In genomic region chr17:39604911-39605491, GRCh38 we compare ENCODE assay signal across 21 cellular contexts. TPM values are rescaled to one million over a fixed set of nuclear protein-coding genes. Genes with fewer than 3 reads are reported as not detected.
A peak's percentile ranks its signal among the peaks of the same experiment; 100 is the strongest.
DNase-seq lines count a peak whose midpoint lies in the region; ATAC-seq, FAIRE-seq and TF ChIP-seq lines count a peak whose summit lies in the region.
"Had no signal": no experiment of that assay in that cellular context is flagged by ENCODE, and none has a peak within 500 bp of the region (broad histone marks: within the 10 kb centered on the region; RNA-seq: fewer than 3 reads in every experiment).

No MANE protein-coding gene starts in this region.

- no peaks in the 10 kb centered on the region for H3K36me3 Mint-ChIP-seq in activated T-cell treated with anti-CD3 and anti-CD28 coated beads, Interleukin-2, amount 50 U/mL, for 24 hours (ENCODE audit: low read depth)
- H3K36me3 Mint-ChIP-seq in nephron (ENCODE audit: low read depth): no peaks in the 10 kb centered on the region

- TF ChIP-seq EP300 in K562 (IDR thresholded peaks at IDR 0.05; ENCODE audit: low read length): no peak

- DNase-seq in activated T-cell treated with anti-CD3 and anti-CD28 coated beads, Interleukin-2, amount 50 U/mL, for 24 hours: no peak
- no peak for DNase-seq in activated T-cell treated with anti-CD3 and anti-CD28 coated beads, Interleukin-2, amount 50 U/mL, for 48 hours
- DNase-seq in K562 (ENCODE audit: extremely low read depth in 1 of 4, low spot score in 3 of 4) (peak in 1 of 4 experiments; percentile 18), NCI-H2029 (lab: John Stamatoyannopoulos, UW) (no peak), RKO (ENCODE audit: low spot score) (no peak)
- DNase-seq in activated CD4-positive, alpha-beta T cell treated with anti-CD3 and anti-CD28 coated beads, Interleukin-2, amount 50 U/mL, for 4 hours: no peak
- DNase-seq: effector memory CD4-positive, alpha-beta T cell; islet precursor cell; Kasumi-1; NCI-H2029 treated with DMSO at 0.1 percent for 48 hours; NK-92 treated with Interleukin-12 subunit alpha and Interleukin-12 subunit beta, amount 100 ng/mL, for 24 hours; stimulated activated CD4-positive, alpha-beta T cell treated with anti-CD3 and anti-CD28 coated beads, Interleukin-12 subunit alpha, Interleukin-12 subunit beta, amount 100 ng/mL, for 4 hours; thyroid gland had no signal

- H2AFZ ChIP-seq in K562 (ENCODE audit: low read depth, low read length): no peak overlapping the region

- no peak for TF ChIP-seq RAD21 in K562 (CRISPR knock-in tag; conservative IDR thresholded peaks at IDR 0.05 in 1 of 2, IDR thresholded peaks at IDR 0.05 in 1 of 2)

- in situ Hi-C loops in K562 (cut with MboI): loop anchor here (5.0 kb wide), 1 partner anchor 48 kb away; no protein-coding TSS in a partner anchor

- peaks cover 47 to 65% of the 10 kb centered on the region in 2 experiments for H3K27me3 ChIP-seq in K562 (ENCODE audit: control insufficient read depth in 2 of 2, insufficient read depth in 2 of 2, low read length in 2 of 2)

- H3K79me2 ChIP-seq in K562 (ENCODE audit: control insufficient read depth, insufficient read depth, low read length): no peaks in the 10 kb centered on the region

- peak overlapping the region; percentile 35; the same call in 1 of the 2 replicates for H3K9ac ChIP-seq in ES-I3 (ENCODE audit: low read depth, low read length)
- H3K9ac ChIP-seq in K562 (ENCODE audit: insufficient read depth in 1 of 2, low read depth in 2 of 2, low read length in 2 of 2): no peak overlapping the region

- no peak overlapping the region for H3K27ac Mint-ChIP-seq in activated T-cell treated with anti-CD3 and anti-CD28 coated beads, Interleukin-2, amount 50 U/mL, for 24 hours
- H3K27ac Mint-ChIP-seq in nephron: no peak overlapping the region

- peaks cover 90% of the 10 kb centered on the region for H3K27me3 Mint-ChIP-seq in activated T-cell treated with anti-CD3 and anti-CD28 coated beads, Interleukin-2, amount 50 U/mL, for 24 hours
- H3K27me3 Mint-ChIP-seq in nephron (ENCODE audit: low read depth): peaks cover 99% of the 10 kb centered on the region

- no peaks in the 10 kb centered on the region for H3K9me1 ChIP-seq in K562 (ENCODE audit: control insufficient read depth, insufficient read depth, low read length)

- H3K4me3 Mint-ChIP-seq in activated T-cell treated with anti-CD3 and anti-CD28 coated beads, Interleukin-2, amount 50 U/mL, for 24 hours: peak overlapping the region; percentile 39
- peak overlapping the region in 2 of 3 experiments; percentile 59 to 61 for H3K4me3 Mint-ChIP-seq in nephron

- H3K4me3 ChIP-seq in K562: no peak overlapping the region
- H3K4me3 ChIP-seq: mucosa of descending colon, thyroid gland had no signal

- H3K4me1 Mint-ChIP-seq in activated T-cell treated with anti-CD3 and anti-CD28 coated beads, Interleukin-2, amount 50 U/mL, for 24 hours (ENCODE audit: low read depth): peaks cover 24% of the 10 kb centered on the region
- peaks cover 4% of the 10 kb centered on the region for H3K4me1 Mint-ChIP-seq in nephron

- no peaks in the 10 kb centered on the region for H3K36me3 ChIP-seq in ES-I3 (ENCODE audit: insufficient read depth, low read length)
- no peaks in the 10 kb centered on the region for H3K36me3 ChIP-seq in K562 (ENCODE audit: control insufficient read depth, insufficient read depth, low read length)
- H3K36me3 ChIP-seq: thyroid gland had no signal

- H4K20me1 ChIP-seq in K562 (replicated peaks; ENCODE audit: control insufficient read depth, insufficient read depth, low read length): peaks cover 9% of the 10 kb centered on the region

- CTCF ChIA-PET in K562 (lab: Yijun Ruan, JAX; ENCODE audit: low intra/inter-chr PET ratio): no interaction called here

- FAIRE-seq in K562 (lab: Jason Lieb, UNC): no peak

- no peak overlapping the region for H3K27ac ChIP-seq in K562 (ENCODE audit: extremely low read depth, low read depth, low read length)
- H3K27ac ChIP-seq: thyroid gland, VCaP had no signal

- H3K4me2 ChIP-seq in K562 (ENCODE audit: insufficient read depth, low read length): no peak overlapping the region

- ATAC-seq in K562: no peak

- POLR2A ChIA-PET in K562 (lab: Yijun Ruan, JAX): interaction anchor here (0.7 kb wide), 1 partner anchor 25 kb away, joined by 3 read pairs; no protein-coding TSS in a partner anchor

- no TSS peak for BruUV-seq in K562 (replicated peaks; lab: Mats Ljungman, UMichigan)

- no peaks in the 10 kb centered on the region for H3K9me3 Mint-ChIP-seq in activated T-cell treated with anti-CD3 and anti-CD28 coated beads, Interleukin-2, amount 50 U/mL, for 24 hours
- no peaks in the 10 kb centered on the region for H3K9me3 Mint-ChIP-seq in nephron

- H3K9me3 ChIP-seq in ES-I3 (ENCODE audit: control insufficient read depth, insufficient read depth, low read length): no peaks in the 10 kb centered on the region
- H3K9me3 ChIP-seq in K562 (replicated peaks; ENCODE audit: control insufficient read depth, insufficient read depth, low read depth, low read length): no peaks in the 10 kb centered on the region
- H3K9me3 ChIP-seq: mucosa of descending colon, thyroid gland had no signal

- TF ChIP-seq POLR2A in K562 (conservative IDR thresholded peaks at IDR 0.05): no peak

- intact Hi-C loops in K562 (cut with micrococcal nuclease): no loop called here

- H3K4me1 ChIP-seq in ES-I3 (ENCODE audit: insufficient read depth, low read length): peaks cover 21% of the 10 kb centered on the region; the same call in 1 of the 2 replicates
- peaks cover 4 to 43% of the 10 kb centered on the region in 2 experiments; a peak in 3 of 5 replicates for H3K4me1 ChIP-seq in K562 (replicated peaks in 1 of 2; ENCODE audit: control insufficient read depth in 2 of 2, insufficient read depth in 2 of 2, low read length in 2 of 2)

- TF ChIP-seq CTCF in K562 (IDR thresholded peaks at IDR 0.05 in 2 of 3, conservative IDR thresholded peaks at IDR 0.05 in 1 of 3; ENCODE audit: insufficient read depth in 2 of 3, low read depth in 1 of 3, low read length in 3 of 3) (no peak), nephron (IDR thresholded peaks at IDR 0.05; ENCODE audit: unreplicated experiment in 3 of 3) (no peak)

- 31% methylated on average over 22 of the region's 31 CpGs for WGBS in K562 (ENCODE audit: insufficient coverage, low coverage, missing lambda C conversion rate)

RNA-seq across cellular contexts. Expression of gene NEUROD2, which starts 2.7 kb away (rescaled TPM):
- total RNA-seq in K562 (2011; cell fraction: chromatin; rRNA removed; ENCODE audit: low replicate concordance): not detected in 2 replicates
- not detected in 2 replicates for total RNA-seq in K562 (2011; cell fraction: nucleolus; rRNA removed)
- not detected in 2 replicates for total RNA-seq in K562 (2011; cell fraction: nucleoplasm; rRNA removed)
- not detected in 2 replicates for total RNA-seq in K562 (2014; rRNA removed)
- total RNA-seq in K562 (2014; rRNA removed; fragmentation: Illumina TruSeq; extraction: Trizol): not detected in 2 replicates
- total RNA-seq in K562 (2015; rRNA removed; fragmentation: Illumina TruSeq; extraction: Trizol): not detected in 2 replicates
- total RNA-seq in K562 (2021): not detected in 2 replicates
- polyA plus RNA-seq in K562 (2011; rRNA removed): not detected in 2 replicates
- not detected in 2 replicates for polyA plus RNA-seq in K562 (2011; cell fraction: cytosol; rRNA removed)
- polyA plus RNA-seq in K562 (2011; cell fraction: nucleus; rRNA removed): not detected in 2 replicates
- polyA plus RNA-seq in K562 (2012): 0.01 TPM in 1 of 2 replicates, not detected in the other
- not detected in 2 replicates for polyA plus RNA-seq in K562 (2014; fragmentation: Illumina TruSeq; extraction: Trizol)
- not detected for polyA plus RNA-seq in K562 (2014; fragmentation: Nextera tagmentation; extraction: Ambion mirVana)
- not detected in 2 replicates for polyA plus RNA-seq in K562 (2014; rRNA removed)
- polyA minus RNA-seq in K562 (2011; rRNA and poly(A)+ RNA removed): not detected in 2 replicates
- polyA minus RNA-seq in K562 (2011; cell fraction: cytosol; rRNA and poly(A)+ RNA removed): not detected in 2 replicates
- polyA minus RNA-seq in K562 (2011; cell fraction: nucleus; rRNA and poly(A)+ RNA removed): not detected in 2 replicates
- total RNA-seq: fibroblast of villous mesenchyme, posterior vena cava, SK-MEL-5, thyroid gland had no signal
- polyA plus RNA-seq: AG04450 had no signal

RNA-seq across cellular contexts. Expression of gene PPP1R1B, which starts 21.8 kb away (rescaled TPM):
- total RNA-seq in K562 (2011; cell fraction: chromatin; rRNA removed; ENCODE audit: low replicate concordance): not detected in 2 replicates
- total RNA-seq in K562 (2011; cell fraction: nucleolus; rRNA removed): not detected in 2 replicates
- total RNA-seq in K562 (2011; cell fraction: nucleoplasm; rRNA removed): not detected in 2 replicates
- total RNA-seq in K562 (2014; rRNA removed) (not detected in 2 replicates), K562 (2014; rRNA removed; fragmentation: Illumina TruSeq; extraction: Trizol) (0.07 TPM in 1 of 2 replicates, not detected in the other), K562 (2015; rRNA removed; fragmentation: Illumina TruSeq; extraction: Trizol) (not detected in 2 replicates), K562 (2021) (0.18 TPM in 1 of 2 replicates, not detected in the other)
- polyA plus RNA-seq in K562 (2011; rRNA removed) (0.10 TPM in 1 of 2 replicates, not detected in the other), K562 (2014; fragmentation: Illumina TruSeq; extraction: Trizol) (0.10 TPM in 1 of 2 replicates, not detected in the other), K562 (2014; fragmentation: Nextera tagmentation; extraction: Ambion mirVana) (under 1 TPM in 1 of 2 experiments, not detected in 1; 0.07 TPM), K562 (2014; rRNA removed) (not detected in 2 replicates)
- 0.15 TPM in 1 of 2 replicates, not detected in the other for polyA plus RNA-seq in K562 (2011; cell fraction: cytosol; rRNA removed)
- 0.07 TPM in 1 of 2 replicates, not detected in the other for polyA plus RNA-seq in K562 (2011; cell fraction: nucleus; rRNA removed)
- 0.06 and 0.14 TPM in 2 replicates for polyA plus RNA-seq in K562 (2012)
- polyA minus RNA-seq in K562 (2011; rRNA and poly(A)+ RNA removed): not detected in 2 replicates
- not detected in 2 replicates for polyA minus RNA-seq in K562 (2011; cell fraction: cytosol; rRNA and poly(A)+ RNA removed)
- polyA minus RNA-seq in K562 (2011; cell fraction: nucleus; rRNA and poly(A)+ RNA removed): not detected in 2 replicates
- total RNA-seq: fibroblast of villous mesenchyme had no signal
- polyA plus RNA-seq: AG04450 had no signal

RNA-seq across cellular contexts. Expression of gene STARD3, which starts 31.9 kb away (rescaled TPM):
- 89.9 and 212 TPM in 2 replicates for total RNA-seq in K562 (2011; cell fraction: chromatin; rRNA removed; ENCODE audit: low replicate concordance)
- 162 and 190 TPM in 2 replicates for total RNA-seq in K562 (2011; cell fraction: nucleolus; rRNA removed)
- total RNA-seq in K562 (2011; cell fraction: nucleoplasm; rRNA removed): 132 TPM in 2 replicates
- total RNA-seq in K562 (2014; rRNA removed): 41.1 and 46.0 TPM in 2 replicates
- 18.6 and 22.0 TPM in 2 replicates for total RNA-seq in K562 (2014; rRNA removed; fragmentation: Illumina TruSeq; extraction: Trizol)
- 31.6 and 32.1 TPM in 2 replicates for total RNA-seq in K562 (2015; rRNA removed; fragmentation: Illumina TruSeq; extraction: Trizol)
- total RNA-seq in K562 (2021): 60.2 and 69.3 TPM in 2 replicates
- 64.4 and 64.9 TPM in 2 replicates for polyA plus RNA-seq in K562 (2011; rRNA removed)
- 45.8 and 114 TPM in 2 replicates for polyA plus RNA-seq in K562 (2011; cell fraction: cytosol; rRNA removed)
- polyA plus RNA-seq in K562 (2011; cell fraction: nucleus; rRNA removed): 254 and 418 TPM in 2 replicates
- 58.5 and 83.7 TPM in 2 replicates for polyA plus RNA-seq in K562 (2012)
- 51.1 and 62.4 TPM in 2 replicates for polyA plus RNA-seq in K562 (2014; fragmentation: Illumina TruSeq; extraction: Trizol)
- polyA plus RNA-seq in K562 (2014; fragmentation: Nextera tagmentation; extraction: Ambion mirVana): 1 to 10 TPM in 1 of 2 experiments, under 1 TPM in 1; 0.63 to 1.9 TPM
- polyA plus RNA-seq in K562 (2014; rRNA removed): 79.9 and 87.0 TPM in 2 replicates
- polyA minus RNA-seq in K562 (2011; rRNA and poly(A)+ RNA removed): 27.4 and 54.1 TPM in 2 replicates
- polyA minus RNA-seq in K562 (2011; cell fraction: cytosol; rRNA and poly(A)+ RNA removed): 25.1 and 39.6 TPM in 2 replicates
- 62.2 and 85.6 TPM in 2 replicates for polyA minus RNA-seq in K562 (2011; cell fraction: nucleus; rRNA and poly(A)+ RNA removed)
